In genomic region chr12:56496704-56497103, GRCh38 we compare ENCODE assay signal across 10 cellular contexts. TPM values are rescaled to one million over a fixed set of nuclear protein-coding genes. Genes with fewer than 3 reads are reported as not detected.
DNase-seq lines count a peak whose midpoint lies in the region; ATAC-seq, FAIRE-seq and TF ChIP-seq lines count a peak whose summit lies in the region.
"Not testable (repeated sequence)": the region's sequence is repeated elsewhere in the genome, so short reads cannot be mapped to it uniquely, and the experiment has no call there.
"Had no signal": no experiment of that assay in that cellular context is flagged by ENCODE, and none has a peak within 500 bp of the region (broad histone marks: within the 10 kb centered on the region; RNA-seq: fewer than 3 reads in every experiment).

No MANE protein-coding gene starts in this region.

- 10% methylated on average over 14 of the region's 17 CpGs for WGBS in A549 (ENCODE audit: missing lambda C conversion rate)
- WGBS in GM12878 (ENCODE audit: insufficient coverage, insufficient replicate concordance, low lambda C conversion rate, missing lambda C conversion rate), result 15% methylated on average over 14 of the region's 17 CpGs

- peaks cover 14% of the 10 kb centered on the region for H3K4me1 ChIP-seq in A549
- H3K4me1 ChIP-seq in Peyer's patch; GM12878 (ENCODE audit: control insufficient read depth, insufficient read depth, low read length); naive thymus-derived CD4-positive, alpha-beta T cell (ENCODE audit: control insufficient read depth in 2 of 2, insufficient read depth in 2 of 2, low read length in 2 of 2): not testable (repeated sequence)

- not testable (repeated sequence) for H3K4me3 ChIP-seq in A549; Peyer's patch; GM12878; naive thymus-derived CD4-positive, alpha-beta T cell (ENCODE audit: low read length)

- not testable (repeated sequence) for H3K27ac Mint-ChIP-seq in activated CD4-positive, alpha-beta memory T cell treated with anti-CD3 and anti-CD28 coated beads, Interleukin-2, amount 10 ng/mL, durations not matched to agents 7 days and 5 days; naive thymus-derived CD4-positive, alpha-beta T cell

- DNase-seq in A549 (ENCODE audit: low read depth in 1 of 2, low spot score in 1 of 2) (peak in 1 of 2 experiments; percentile 52), Peyer's patch (peak; percentile 55 to 86 (median 62)), germinal center (ENCODE audit: low spot score) (peak; percentile 5)
- DNase-seq in GM12891 (ENCODE audit: insufficient read length, low spot score); GM12878 (ENCODE audit: low read depth, low spot score): not testable (repeated sequence)
- DNase-seq in activated CD4-positive, alpha-beta memory T cell treated with anti-CD3 and anti-CD28 coated beads, Interleukin-2, amount 10 ng/mL, durations not matched to agents 7 days and 5 days, result peak; percentile 67
- DNase-seq in naive thymus-derived CD4-positive, alpha-beta T cell, result peak in 8 of 9 donors; percentile 35 to 65 (median 42)
- DNase-seq in stimulated activated CD4-positive, alpha-beta T cell treated with anti-CD3 and anti-CD28 coated beads, TNF-alpha, amount 100 ng/mL, for 24 hours (ENCODE audit: low read depth in 3 of 3), result peak in 2 of 3 experiments; percentile 24 to 68

- not testable (repeated sequence) for TF ChIP-seq POLR2A in A549 (IDR thresholded peaks at IDR 0.05; ENCODE audit: low read length); GM12891 (IDR thresholded peaks at IDR 0.05; ENCODE audit: low read depth, low read length); Peyer's patch (IDR thresholded peaks at IDR 0.05); GM12878 (IDR thresholded peaks at IDR 0.05; ENCODE audit: low read depth, low read length)

- H3K27me3 Mint-ChIP-seq in activated CD4-positive, alpha-beta memory T cell treated with anti-CD3 and anti-CD28 coated beads, Interleukin-2, amount 10 ng/mL, durations not matched to agents 7 days and 5 days, result peaks cover 12% of the 10 kb centered on the region
- not testable (repeated sequence) for H3K27me3 Mint-ChIP-seq in naive thymus-derived CD4-positive, alpha-beta T cell

- not testable (repeated sequence) for TF ChIP-seq EP300 in A549 (IDR thresholded peaks at IDR 0.05); GM12878 (IDR thresholded peaks at IDR 0.05; ENCODE audit: borderline replicate concordance in 1 of 2, control insufficient read depth in 1 of 2, low read depth in 2 of 2, low read length in 2 of 2)

- not testable (repeated sequence) for H3K9ac ChIP-seq in GM12878 (ENCODE audit: control insufficient read depth, insufficient read depth, low read length)

- not testable (repeated sequence) for H3K27me3 ChIP-seq in Peyer's patch; GM12878 (replicated peaks in 1 of 2; ENCODE audit: control insufficient read depth in 2 of 2, insufficient read depth in 2 of 2, low read length in 1 of 2); naive thymus-derived CD4-positive, alpha-beta T cell (ENCODE audit: control insufficient read depth in 2 of 2, insufficient read depth in 2 of 2, low read length in 2 of 2)

- SMC1A ChIA-PET in GM12878 (lab: Charles Lee; ENCODE audit: uncharacterized antibody, unreplicated experiment), result interaction anchor here (1.0 to 1.2 kb wide), 3 partner anchors 23 to 758 kb away, joined by 3 to 4 read pairs (median 3); partner anchors contain the start of gene ZC3H10

- FAIRE-seq in A549 (lab: Jason Lieb, UNC); GM12878 (lab: Jason Lieb, UNC): not testable (repeated sequence)
- FAIRE-seq in GM12891 (lab: Jason Lieb, UNC), result peak; percentile 33

- not testable (repeated sequence) for H4K20me1 ChIP-seq in GM12878 (ENCODE audit: control insufficient read depth, insufficient read depth)

- TF ChIP-seq RAD21 in A549 (conservative IDR thresholded peaks at IDR 0.05 in 1 of 2, IDR thresholded peaks at IDR 0.05 in 1 of 2), result peak; percentile 24 to 51; a peak in 3 of 5 replicates
- TF ChIP-seq RAD21 in GM12878 (IDR thresholded peaks at IDR 0.05; ENCODE audit: insufficient read depth, low read depth, low read length), result peak; percentile 34; the same call in 1 of the 2 replicates

- peak overlapping the region; percentile 63 for H3K4me2 ChIP-seq in A549
- not testable (repeated sequence) for H3K4me2 ChIP-seq in GM12878 (ENCODE audit: control insufficient read depth, insufficient read depth)

- H3K9me3 ChIP-seq in A549; Peyer's patch; GM12878 (replicated peaks; ENCODE audit: control insufficient read depth, insufficient read depth, low read length); naive thymus-derived CD4-positive, alpha-beta T cell (ENCODE audit: control insufficient read depth in 2 of 3, low read length in 3 of 3): not testable (repeated sequence)

- TF ChIP-seq CTCF in A549 (IDR thresholded peaks at IDR 0.05) (peak; percentile 35; the same call in 1 of the 3 replicates), Peyer's patch (IDR thresholded peaks at IDR 0.05) (peak in 4 of 6 experiments; percentile 17 to 35 (median 25)), GM12878 (IDR thresholded peaks at IDR 0.05 in 2 of 3, conservative IDR thresholded peaks at IDR 0.05 in 1 of 3; ENCODE audit: control insufficient read depth in 2 of 3, extremely low read depth in 1 of 3, insufficient read depth in 1 of 3, low read depth in 3 of 3, low read length in 3 of 3) (peak; percentile 20 to 38 (median 24); a peak in 3 of 6 replicates)

- H2AFZ ChIP-seq in GM12878 (ENCODE audit: control insufficient read depth, low read depth, low read length), result not testable (repeated sequence)

- not testable (repeated sequence) for H3K79me2 ChIP-seq in GM12878 (ENCODE audit: control insufficient read depth, insufficient read depth, low read length)

- H3K27ac ChIP-seq in A549, result peak overlapping the region in 1 of 2 experiments; percentile 56; a peak in 1 of 6 replicates
- not testable (repeated sequence) for H3K27ac ChIP-seq in Peyer's patch; GM12878 (ENCODE audit: control insufficient read depth, insufficient read depth); naive thymus-derived CD4-positive, alpha-beta T cell (ENCODE audit: low read depth, low read length)

- H3K4me3 Mint-ChIP-seq in activated CD4-positive, alpha-beta memory T cell treated with anti-CD3 and anti-CD28 coated beads, Interleukin-2, amount 10 ng/mL, durations not matched to agents 7 days and 5 days, result peak overlapping the region; percentile 48
- H3K4me3 Mint-ChIP-seq in naive thymus-derived CD4-positive, alpha-beta T cell, result peak overlapping the region in 8 of 10 donors; percentile 42 to 84 (median 60)

- CTCF ChIA-PET in A549 (lab: Yijun Ruan, JAX) (interaction anchor here (0.6 to 1.6 kb wide), 7 partner anchors 8 to 95 kb away, joined by 3 to 5 read pairs (median 4); no protein-coding TSS in a partner anchor), GM12878 (lab: Yijun Ruan, JAX) (interaction anchor here (1.2 to 1.6 kb wide), 4 partner anchors 12 to 76 kb away, joined by 3 to 5 read pairs (median 3); no protein-coding TSS in a partner anchor)
- CTCF ChIA-PET in activated CD4-positive, alpha-beta memory T cell treated with anti-CD3 and anti-CD28 coated beads, Interleukin-2, amount 10 ng/mL, durations not matched to agents 7 days and 5 days (lab: Charles Lee), result interaction anchor here (0.9 to 1.4 kb wide), 6 partner anchors 9 to 140 kb away, joined by 3 to 5 read pairs (median 4); no protein-coding TSS in a partner anchor
- CTCF ChIA-PET in naive thymus-derived CD4-positive, alpha-beta T cell (lab: Charles Lee), result interaction anchor here (1.2 kb wide), 1 partner anchor 20 kb away, joined by 4 read pairs; no protein-coding TSS in a partner anchor

- POLR2A ChIA-PET in A549 (lab: Yijun Ruan, JAX); activated CD4-positive, alpha-beta memory T cell treated with anti-CD3 and anti-CD28 coated beads, Interleukin-2, amount 10 ng/mL, durations not matched to agents 7 days and 5 days (lab: Charles Lee); GM12878 (lab: Charles Lee); naive thymus-derived CD4-positive, alpha-beta T cell (lab: Charles Lee): not testable (repeated sequence)

- intact Hi-C loops in GM12878 (cut with micrococcal nuclease; ENCODE audit: unreplicated experiment), result not testable (repeated sequence)
- intact Hi-C loops in naive thymus-derived CD4-positive, alpha-beta T cell (cut with micrococcal nuclease), result loop anchor here (1.0 to 5.0 kb wide), 3 partner anchors 96 to 303 kb away; no protein-coding TSS in a partner anchor

- H3K36me3 Mint-ChIP-seq in activated CD4-positive, alpha-beta memory T cell treated with anti-CD3 and anti-CD28 coated beads, Interleukin-2, amount 10 ng/mL, durations not matched to agents 7 days and 5 days (ENCODE audit: low read depth); naive thymus-derived CD4-positive, alpha-beta T cell: not testable (repeated sequence)

- H3K9me3 Mint-ChIP-seq in activated CD4-positive, alpha-beta memory T cell treated with anti-CD3 and anti-CD28 coated beads, Interleukin-2, amount 10 ng/mL, durations not matched to agents 7 days and 5 days; naive thymus-derived CD4-positive, alpha-beta T cell: not testable (repeated sequence)

- in situ Hi-C loops in GM12878 (cut with MboI), result not testable (repeated sequence)

- H3K36me3 ChIP-seq in Peyer's patch; GM12878 (ENCODE audit: control insufficient read depth in 2 of 2, insufficient read depth in 2 of 2, low read length in 1 of 2); naive thymus-derived CD4-positive, alpha-beta T cell (ENCODE audit: control insufficient read depth in 2 of 3, insufficient read depth in 3 of 3, low read length in 3 of 3): not testable (repeated sequence)

- RAD21 ChIA-PET in GM12878 (lab: Charles Lee; ENCODE audit: unreplicated experiment), result interaction anchor here (1.2 kb wide), 2 partner anchors 140 to 305 kb away, joined by 3 to 4 read pairs; no protein-coding TSS in a partner anchor

- BruUV-seq in GM12878 (replicated peaks; lab: Mats Ljungman, UMichigan), result not testable (repeated sequence)

- ATAC-seq in A549, result peak in 1 of 2 experiments; percentile 72; a peak in 3 of 6 replicates
- not testable (repeated sequence) for ATAC-seq in GM12878; naive thymus-derived CD4-positive, alpha-beta T cell

- H3K4me1 Mint-ChIP-seq in activated CD4-positive, alpha-beta memory T cell treated with anti-CD3 and anti-CD28 coated beads, Interleukin-2, amount 10 ng/mL, durations not matched to agents 7 days and 5 days; naive thymus-derived CD4-positive, alpha-beta T cell: not testable (repeated sequence)

RNA-seq across cellular contexts. Expression of gene GLS2, which starts 8.7 kb away (rescaled TPM):
- 0.36 and 0.61 TPM in 2 replicates for polyA plus RNA-seq in A549 (2011; rRNA removed)
- 0.16 and 0.30 TPM in 2 replicates for polyA plus RNA-seq in A549 (2012; cell fraction: cytosol; rRNA removed)
- polyA plus RNA-seq in A549 (2012; cell fraction: nucleus; rRNA removed), result 0.09 and 0.24 TPM in 2 replicates
- 0.07 to 0.44 TPM (median 0.18 TPM) in 3 replicates for polyA plus RNA-seq in A549 (2017; fragmentation: RNase III; extraction: RNeasy Plus Mini Kit Qiagen cat#74134 plus additional on column Dnase treatment)
- polyA minus RNA-seq in A549 (2011; rRNA and poly(A)+ RNA removed), result 0.17 and 1.1 TPM in 2 replicates
- 3.4 TPM for polyA plus RNA-seq in GM12891 (2012; ENCODE audit: low read depth, missing spikeins)
- total RNA-seq in Peyer's patch, result 1 to 10 TPM; 1.5 to 6.6 (median 2.6) TPM
- total RNA-seq in activated CD4-positive, alpha-beta memory T cell treated with anti-CD3 and anti-CD28 coated beads, Interleukin-2, amount 10 ng/mL, durations not matched to agents 7 days and 5 days, result 1 to 10 TPM in 1 of 2 experiments, under 1 TPM in 1; 0.33 to 1.3 TPM
- 5.2 and 6.4 TPM in 2 replicates for total RNA-seq in GM12878 (2013; cell fraction: nucleolus; rRNA removed)
- 4.1 and 4.6 TPM in 2 replicates for total RNA-seq in GM12878 (2014; rRNA removed)
- total RNA-seq in GM12878 (2014; rRNA removed; fragmentation: Illumina TruSeq; extraction: Trizol), result 3.1 TPM in 2 replicates
- total RNA-seq in GM12878 (2021), result 3.4 and 3.7 TPM in 2 replicates
- 1.6 TPM for polyA plus RNA-seq in GM12878 (2011; ENCODE audit: low read depth)
- polyA plus RNA-seq in GM12878 (2011; rRNA removed), result 2.1 and 2.4 TPM in 2 replicates
- polyA plus RNA-seq in GM12878 (2011; cell fraction: cytosol; rRNA removed), result 3.1 and 3.8 TPM in 2 replicates
- 6.5 and 7.2 TPM in 2 replicates for polyA plus RNA-seq in GM12878 (2011; cell fraction: nucleus; rRNA removed)
- polyA plus RNA-seq in GM12878 (2012), result 2.9 and 3.4 TPM in 2 replicates
- polyA plus RNA-seq in GM12878 (2014; fragmentation: Illumina TruSeq; extraction: Trizol), result 2.6 and 3.1 TPM in 2 replicates
- polyA plus RNA-seq in GM12878 (2014; fragmentation: Nextera tagmentation; extraction: Ambion mirVana), result 1 to 10 TPM in 1 of 2 experiments, under 1 TPM in 1; 0.64 to 1.4 TPM
- 3.8 and 4.9 TPM in 2 replicates for polyA plus RNA-seq in GM12878 (2014; rRNA removed)
- polyA plus RNA-seq in GM12878 (2016; fragmentation: Nextera tagmentation; extraction: Ambion mirVana), result 1 to 10 TPM; 5.2 to 6.4 TPM
- 2.0 and 3.3 TPM in 2 replicates for polyA minus RNA-seq in GM12878 (2011; rRNA and poly(A)+ RNA removed)
- 0.83 and 2.1 TPM in 2 replicates for polyA minus RNA-seq in GM12878 (2011; cell fraction: cytosol; rRNA and poly(A)+ RNA removed)
- polyA minus RNA-seq in GM12878 (2011; cell fraction: nucleus; rRNA and poly(A)+ RNA removed), result 1.2 and 1.3 TPM in 2 replicates
- total RNA-seq in naive thymus-derived CD4-positive, alpha-beta T cell, result 10 to 100 TPM in 1 of 5 experiments, 1 to 10 TPM in 3, under 1 TPM in 1; 0.94 to 10.2 (median 3.0) TPM
- polyA plus RNA-seq in naive thymus-derived CD4-positive, alpha-beta T cell, result 1 to 10 TPM; 5.9 to 6.8 TPM

RNA-seq across cellular contexts. Expression of gene RBMS2, which starts 24.9 kb away (rescaled TPM):
- polyA plus RNA-seq in A549 (2011; rRNA removed), result 46.4 and 61.6 TPM in 2 replicates
- 17.7 and 27.3 TPM in 2 replicates for polyA plus RNA-seq in A549 (2012; cell fraction: cytosol; rRNA removed)
- polyA plus RNA-seq in A549 (2012; cell fraction: nucleus; rRNA removed), result 19.4 and 20.9 TPM in 2 replicates
- 13.3 to 16.5 TPM (median 15.1 TPM) in 3 replicates for polyA plus RNA-seq in A549 (2017; fragmentation: RNase III; extraction: RNeasy Plus Mini Kit Qiagen cat#74134 plus additional on column Dnase treatment)
- 81.1 and 121 TPM in 2 replicates for polyA minus RNA-seq in A549 (2011; rRNA and poly(A)+ RNA removed)
- 2.3 TPM for polyA plus RNA-seq in GM12891 (2012; ENCODE audit: low read depth, missing spikeins)
- 10 to 100 TPM; 10.7 to 22.3 (median 12.5) TPM for total RNA-seq in Peyer's patch
- 1 to 10 TPM; 3.8 to 4.3 TPM for total RNA-seq in activated CD4-positive, alpha-beta memory T cell treated with anti-CD3 and anti-CD28 coated beads, Interleukin-2, amount 10 ng/mL, durations not matched to agents 7 days and 5 days
- total RNA-seq in GM12878 (2013; cell fraction: nucleolus; rRNA removed), result 3.9 and 4.8 TPM in 2 replicates
- total RNA-seq in GM12878 (2014; rRNA removed), result 1.5 and 1.6 TPM in 2 replicates
- 2.1 and 2.2 TPM in 2 replicates for total RNA-seq in GM12878 (2014; rRNA removed; fragmentation: Illumina TruSeq; extraction: Trizol)
- 7.1 and 7.2 TPM in 2 replicates for total RNA-seq in GM12878 (2021)
- 1.3 TPM for polyA plus RNA-seq in GM12878 (2011; ENCODE audit: low read depth)
- 0.40 and 0.56 TPM in 2 replicates for polyA plus RNA-seq in GM12878 (2011; rRNA removed)
- 0.46 and 0.59 TPM in 2 replicates for polyA plus RNA-seq in GM12878 (2011; cell fraction: cytosol; rRNA removed)
- polyA plus RNA-seq in GM12878 (2011; cell fraction: nucleus; rRNA removed), result 0.43 and 0.48 TPM in 2 replicates
- polyA plus RNA-seq in GM12878 (2012), result 2.2 and 6.9 TPM in 2 replicates
- 5.6 and 6.0 TPM in 2 replicates for polyA plus RNA-seq in GM12878 (2014; fragmentation: Illumina TruSeq; extraction: Trizol)
- polyA plus RNA-seq in GM12878 (2014; fragmentation: Nextera tagmentation; extraction: Ambion mirVana), result 1 to 10 TPM in 1 of 2 experiments, under 1 TPM in 1; 0.90 to 1.1 TPM
- 3.1 and 3.9 TPM in 2 replicates for polyA plus RNA-seq in GM12878 (2014; rRNA removed)
- 1 to 10 TPM; 2.7 to 3.2 TPM for polyA plus RNA-seq in GM12878 (2016; fragmentation: Nextera tagmentation; extraction: Ambion mirVana)
- polyA minus RNA-seq in GM12878 (2011; rRNA and poly(A)+ RNA removed), result 3.2 and 20.0 TPM in 2 replicates
- polyA minus RNA-seq in GM12878 (2011; cell fraction: cytosol; rRNA and poly(A)+ RNA removed), result 0.53 and 1.1 TPM in 2 replicates
- polyA minus RNA-seq in GM12878 (2011; cell fraction: nucleus; rRNA and poly(A)+ RNA removed), result 0.19 and 0.36 TPM in 2 replicates
- 10 to 100 TPM in 1 of 5 experiments, 1 to 10 TPM in 4; 2.5 to 12.8 (median 5.5) TPM for total RNA-seq in naive thymus-derived CD4-positive, alpha-beta T cell
- polyA plus RNA-seq in naive thymus-derived CD4-positive, alpha-beta T cell, result 1 to 10 TPM in 1 of 2 donors, under 1 TPM in 1; 0.81 to 3.0 TPM

RNA-seq across cellular contexts. Expression of gene SPRYD4, which starts 28.3 kb away (rescaled TPM):
- 3.5 and 3.8 TPM in 2 replicates for polyA plus RNA-seq in A549 (2011; rRNA removed)
- polyA plus RNA-seq in A549 (2012; cell fraction: cytosol; rRNA removed), result 3.2 and 3.4 TPM in 2 replicates
- polyA plus RNA-seq in A549 (2012; cell fraction: nucleus; rRNA removed), result 3.2 and 4.3 TPM in 2 replicates
- 2.1 to 2.2 TPM (median 2.1 TPM) in 3 replicates for polyA plus RNA-seq in A549 (2017; fragmentation: RNase III; extraction: RNeasy Plus Mini Kit Qiagen cat#74134 plus additional on column Dnase treatment)
- polyA minus RNA-seq in A549 (2011; rRNA and poly(A)+ RNA removed), result 5.5 and 5.8 TPM in 2 replicates
- 1.8 TPM for polyA plus RNA-seq in GM12891 (2012; ENCODE audit: low read depth, missing spikeins)
- total RNA-seq in Peyer's patch, result 1 to 10 TPM; 1.7 to 5.1 (median 3.7) TPM
- 1 to 10 TPM; 2.9 to 3.1 TPM for total RNA-seq in activated CD4-positive, alpha-beta memory T cell treated with anti-CD3 and anti-CD28 coated beads, Interleukin-2, amount 10 ng/mL, durations not matched to agents 7 days and 5 days
- total RNA-seq in GM12878 (2013; cell fraction: nucleolus; rRNA removed), result 21.2 and 23.3 TPM in 2 replicates
- 4.1 and 4.4 TPM in 2 replicates for total RNA-seq in GM12878 (2014; rRNA removed)
- 4.2 and 4.7 TPM in 2 replicates for total RNA-seq in GM12878 (2014; rRNA removed; fragmentation: Illumina TruSeq; extraction: Trizol)
- total RNA-seq in GM12878 (2021), result 4.3 and 5.0 TPM in 2 replicates
- polyA plus RNA-seq in GM12878 (2011; ENCODE audit: low read depth), result 2.7 TPM
- 5.4 and 5.9 TPM in 2 replicates for polyA plus RNA-seq in GM12878 (2011; rRNA removed)
- polyA plus RNA-seq in GM12878 (2011; cell fraction: cytosol; rRNA removed), result 5.2 and 5.4 TPM in 2 replicates
- polyA plus RNA-seq in GM12878 (2011; cell fraction: nucleus; rRNA removed), result 6.5 and 6.8 TPM in 2 replicates
- 2.6 and 3.6 TPM in 2 replicates for polyA plus RNA-seq in GM12878 (2012)
- 4.7 and 5.0 TPM in 2 replicates for polyA plus RNA-seq in GM12878 (2014; fragmentation: Illumina TruSeq; extraction: Trizol)
- 1 to 10 TPM; 4.8 to 6.0 TPM for polyA plus RNA-seq in GM12878 (2014; fragmentation: Nextera tagmentation; extraction: Ambion mirVana)
- polyA plus RNA-seq in GM12878 (2014; rRNA removed), result 4.7 and 5.5 TPM in 2 replicates
- polyA plus RNA-seq in GM12878 (2016; fragmentation: Nextera tagmentation; extraction: Ambion mirVana), result 1 to 10 TPM; 5.3 to 6.0 TPM
- 8.6 and 10.6 TPM in 2 replicates for polyA minus RNA-seq in GM12878 (2011; rRNA and poly(A)+ RNA removed)
- 1.1 and 1.2 TPM in 2 replicates for polyA minus RNA-seq in GM12878 (2011; cell fraction: cytosol; rRNA and poly(A)+ RNA removed)
- 7.0 and 11.4 TPM in 2 replicates for polyA minus RNA-seq in GM12878 (2011; cell fraction: nucleus; rRNA and poly(A)+ RNA removed)
- 1 to 10 TPM; 5.2 to 7.5 (median 7.2) TPM for total RNA-seq in naive thymus-derived CD4-positive, alpha-beta T cell
- polyA plus RNA-seq in naive thymus-derived CD4-positive, alpha-beta T cell, result 1 to 10 TPM; 1.1 to 1.4 TPM

RNA-seq across cellular contexts. Expression of gene MIP, which starts 42.2 kb away (rescaled TPM):
- polyA plus RNA-seq in A549 (2011; rRNA removed), result 0.03 TPM in 1 of 2 replicates, not detected in the other
- 0.04 TPM in 1 of 2 replicates, not detected in the other for polyA plus RNA-seq in A549 (2012; cell fraction: cytosol; rRNA removed)
- not detected in 2 replicates for polyA plus RNA-seq in A549 (2012; cell fraction: nucleus; rRNA removed)
- polyA plus RNA-seq in A549 (2017; fragmentation: RNase III; extraction: RNeasy Plus Mini Kit Qiagen cat#74134 plus additional on column Dnase treatment), result not detected in 3 replicates
- 0.58 TPM in 1 of 2 replicates, not detected in the other for polyA minus RNA-seq in A549 (2011; rRNA and poly(A)+ RNA removed)
- polyA plus RNA-seq in GM12891 (2012; ENCODE audit: low read depth, missing spikeins), result 0.05 TPM
- not detected for total RNA-seq in Peyer's patch
- not detected for total RNA-seq in activated CD4-positive, alpha-beta memory T cell treated with anti-CD3 and anti-CD28 coated beads, Interleukin-2, amount 10 ng/mL, durations not matched to agents 7 days and 5 days
- not detected in 2 replicates for total RNA-seq in GM12878 (2013; cell fraction: nucleolus; rRNA removed)
- 0.05 TPM in 1 of 2 replicates, not detected in the other for total RNA-seq in GM12878 (2014; rRNA removed)
- not detected in 2 replicates for total RNA-seq in GM12878 (2014; rRNA removed; fragmentation: Illumina TruSeq; extraction: Trizol)
- 0.15 TPM in 1 of 2 replicates, not detected in the other for total RNA-seq in GM12878 (2021)
- polyA plus RNA-seq in GM12878 (2011; ENCODE audit: low read depth), result not detected
- polyA plus RNA-seq in GM12878 (2011; rRNA removed), result 0.04 TPM in 1 of 2 replicates, not detected in the other
- polyA plus RNA-seq in GM12878 (2011; cell fraction: cytosol; rRNA removed), result 0.07 TPM in 1 of 2 replicates, not detected in the other
- polyA plus RNA-seq in GM12878 (2011; cell fraction: nucleus; rRNA removed), result 0.22 TPM in 1 of 2 replicates, not detected in the other
- 0.04 and 0.09 TPM in 2 replicates for polyA plus RNA-seq in GM12878 (2012)
- 0.07 TPM in 1 of 2 replicates, not detected in the other for polyA plus RNA-seq in GM12878 (2014; fragmentation: Illumina TruSeq; extraction: Trizol)
- under 1 TPM; 0.11 TPM for polyA plus RNA-seq in GM12878 (2014; fragmentation: Nextera tagmentation; extraction: Ambion mirVana)
- not detected in 2 replicates for polyA plus RNA-seq in GM12878 (2014; rRNA removed)
- polyA plus RNA-seq in GM12878 (2016; fragmentation: Nextera tagmentation; extraction: Ambion mirVana), result under 1 TPM; 0.15 to 0.18 TPM
- polyA minus RNA-seq in GM12878 (2011; rRNA and poly(A)+ RNA removed), result not detected in 2 replicates
- not detected in 2 replicates for polyA minus RNA-seq in GM12878 (2011; cell fraction: cytosol; rRNA and poly(A)+ RNA removed)
- not detected in 2 replicates for polyA minus RNA-seq in GM12878 (2011; cell fraction: nucleus; rRNA and poly(A)+ RNA removed)
- total RNA-seq in naive thymus-derived CD4-positive, alpha-beta T cell, result not detected
- polyA plus RNA-seq in naive thymus-derived CD4-positive, alpha-beta T cell, result not detected
- total RNA-seq: A172, subcutaneous adipose tissue had no signal

RNA-seq across cellular contexts. Expression of gene TIMELESS, which starts 47.5 kb away (rescaled TPM):
- polyA plus RNA-seq in A549 (2011; rRNA removed), result 17.6 and 34.3 TPM in 2 replicates
- polyA plus RNA-seq in A549 (2012; cell fraction: cytosol; rRNA removed), result 19.0 and 24.3 TPM in 2 replicates
- polyA plus RNA-seq in A549 (2012; cell fraction: nucleus; rRNA removed), result 31.4 and 57.5 TPM in 2 replicates
- polyA plus RNA-seq in A549 (2017; fragmentation: RNase III; extraction: RNeasy Plus Mini Kit Qiagen cat#74134 plus additional on column Dnase treatment), result 51.4 to 60.1 TPM (median 57.4 TPM) in 3 replicates
- polyA minus RNA-seq in A549 (2011; rRNA and poly(A)+ RNA removed), result 22.9 and 29.3 TPM in 2 replicates
- 19.3 TPM for polyA plus RNA-seq in GM12891 (2012; ENCODE audit: low read depth, missing spikeins)
- 10 to 100 TPM in 1 of 4 donors, 1 to 10 TPM in 3; 4.8 to 47.0 (median 6.0) TPM for total RNA-seq in Peyer's patch
- total RNA-seq in activated CD4-positive, alpha-beta memory T cell treated with anti-CD3 and anti-CD28 coated beads, Interleukin-2, amount 10 ng/mL, durations not matched to agents 7 days and 5 days, result 10 to 100 TPM; 44.1 to 45.6 TPM
- 9.6 and 10.4 TPM in 2 replicates for total RNA-seq in GM12878 (2013; cell fraction: nucleolus; rRNA removed)
- total RNA-seq in GM12878 (2014; rRNA removed), result 34.3 and 36.4 TPM in 2 replicates
- 20.2 and 21.2 TPM in 2 replicates for total RNA-seq in GM12878 (2014; rRNA removed; fragmentation: Illumina TruSeq; extraction: Trizol)
- total RNA-seq in GM12878 (2021), result 42.0 and 45.9 TPM in 2 replicates
- polyA plus RNA-seq in GM12878 (2011; ENCODE audit: low read depth), result 11.6 TPM
- 4.7 and 5.8 TPM in 2 replicates for polyA plus RNA-seq in GM12878 (2011; rRNA removed)
- 5.9 and 8.2 TPM in 2 replicates for polyA plus RNA-seq in GM12878 (2011; cell fraction: cytosol; rRNA removed)
- polyA plus RNA-seq in GM12878 (2011; cell fraction: nucleus; rRNA removed), result 28.0 and 40.6 TPM in 2 replicates
- 17.8 and 19.2 TPM in 2 replicates for polyA plus RNA-seq in GM12878 (2012)
- polyA plus RNA-seq in GM12878 (2014; fragmentation: Illumina TruSeq; extraction: Trizol), result 34.2 and 41.1 TPM in 2 replicates
- polyA plus RNA-seq in GM12878 (2014; fragmentation: Nextera tagmentation; extraction: Ambion mirVana), result 10 to 100 TPM; 10.4 to 20.5 TPM
- polyA plus RNA-seq in GM12878 (2014; rRNA removed), result 27.1 and 27.7 TPM in 2 replicates
- polyA plus RNA-seq in GM12878 (2016; fragmentation: Nextera tagmentation; extraction: Ambion mirVana), result 10 to 100 TPM; 53.5 to 57.8 TPM
- polyA minus RNA-seq in GM12878 (2011; rRNA and poly(A)+ RNA removed), result 7.0 and 7.8 TPM in 2 replicates
- polyA minus RNA-seq in GM12878 (2011; cell fraction: cytosol; rRNA and poly(A)+ RNA removed), result 5.4 and 5.7 TPM in 2 replicates
- 5.8 and 8.1 TPM in 2 replicates for polyA minus RNA-seq in GM12878 (2011; cell fraction: nucleus; rRNA and poly(A)+ RNA removed)
- 10 to 100 TPM in 1 of 5 experiments, 1 to 10 TPM in 4; 4.4 to 42.3 (median 5.4) TPM for total RNA-seq in naive thymus-derived CD4-positive, alpha-beta T cell
- 1 to 10 TPM; 2.7 to 3.3 TPM for polyA plus RNA-seq in naive thymus-derived CD4-positive, alpha-beta T cell
